8 cellular contexts compared by ENCODE assay signal in genomic region chr7:32347244-32347828, GRCh38.
DNase-seq lines count a peak whose midpoint lies in the region; ATAC-seq and TF ChIP-seq lines count a peak whose summit lies in the region.

No MANE protein-coding gene starts in this region.

- no peak overlapping the region for H3K27ac Mint-ChIP-seq in activated CD4-positive, alpha-beta T cell treated with anti-CD3 and anti-CD28 coated beads for 36 hours
- H3K27ac Mint-ChIP-seq in T-helper 17 cell, result no peak overlapping the region

- no peaks in the 10 kb centered on the region for H3K27me3 ChIP-seq in liver (ENCODE audit: control insufficient read depth in 4 of 4, insufficient read depth in 4 of 4, low read length in 3 of 4)

- DNase-seq in activated CD4-positive, alpha-beta T cell treated with anti-CD3 and anti-CD28 coated beads for 36 hours, result peak; percentile 64
- no peak for DNase-seq in activated CD4-positive, alpha-beta T cell treated with anti-CD3 and anti-CD28 coated beads, Interleukin-2, amount 50 U/mL, for 4 hours
- peak; percentile 6 for DNase-seq in activated CD4-positive, alpha-beta T cell treated with anti-CD3 and anti-CD28 coated beads, Interleukin-2, amount 50 U/mL, for 1 hour
- DNase-seq in COR-L47 (lab: John Stamatoyannopoulos, UW), result no peak
- no peak for DNase-seq in T-helper 17 cell
- no peak for DNase-seq in NCI-H2107 treated with DMSO at 0.1 percent for 48 hours (lab: John Stamatoyannopoulos, UW; ENCODE audit: unreplicated experiment)

- H3K36me3 ChIP-seq in liver (ENCODE audit: control insufficient read depth in 4 of 4, insufficient read depth in 3 of 4, low read depth in 1 of 4, low read length in 3 of 4), result no peaks in the 10 kb centered on the region

- no peak overlapping the region for H3K4me3 ChIP-seq in liver (ENCODE audit: low read depth in 1 of 3, low read length in 3 of 3)

- no peak for ATAC-seq in activated CD4-positive, alpha-beta T cell treated with anti-CD3 and anti-CD28 coated beads for 36 hours
- ATAC-seq in HG03378 (IDR thresholded peaks at IDR 0.05; ENCODE audit: unreplicated experiment) (peak; percentile 53), T-helper 17 cell (no peak)

- no peak overlapping the region for H3K27ac ChIP-seq in liver (ENCODE audit: low read depth in 1 of 2, low read length in 2 of 2)

- no peaks in the 10 kb centered on the region for H3K4me1 Mint-ChIP-seq in activated CD4-positive, alpha-beta T cell treated with anti-CD3 and anti-CD28 coated beads for 36 hours
- H3K4me1 Mint-ChIP-seq in T-helper 17 cell, result no peaks in the 10 kb centered on the region

- intact Hi-C loops in activated CD4-positive, alpha-beta T cell treated with anti-CD3 and anti-CD28 coated beads for 36 hours (cut with DNase I, micrococcal nuclease), result loop anchor here (2.0 to 5.0 kb wide), 3 partner anchors 137 to 605 kb away; no protein-coding TSS in a partner anchor

- no peaks in the 10 kb centered on the region for H3K36me3 Mint-ChIP-seq in activated CD4-positive, alpha-beta T cell treated with anti-CD3 and anti-CD28 coated beads for 36 hours (ENCODE audit: low read depth)
- no peaks in the 10 kb centered on the region for H3K36me3 Mint-ChIP-seq in T-helper 17 cell (ENCODE audit: low read depth)

- peak; percentile 39 to 50 for TF ChIP-seq RAD21 in liver (IDR thresholded peaks at IDR 0.05)

- no peaks in the 10 kb centered on the region for H3K4me1 ChIP-seq in liver (ENCODE audit: control insufficient read depth in 4 of 4, insufficient read depth in 4 of 4, low read length in 3 of 4)

- WGBS in liver, result 87% methylated on average over 2 of the region's 2 CpGs

- POLR2A ChIA-PET in activated CD4-positive, alpha-beta T cell treated with anti-CD3 and anti-CD28 coated beads for 36 hours (lab: Charles Lee), result no interaction called here

- no peak overlapping the region for H3K4me3 Mint-ChIP-seq in activated CD4-positive, alpha-beta T cell treated with anti-CD3 and anti-CD28 coated beads for 36 hours
- no peak overlapping the region for H3K4me3 Mint-ChIP-seq in T-helper 17 cell

- CTCF ChIA-PET in activated CD4-positive, alpha-beta T cell treated with anti-CD3 and anti-CD28 coated beads for 36 hours (lab: Charles Lee), result interaction anchor here (0.7 to 1.5 kb wide), 6 partner anchors 8 to 603 kb away, joined by 3 to 16 read pairs (median 4); no protein-coding TSS in a partner anchor

- H3K9me3 ChIP-seq in liver (ENCODE audit: control insufficient read depth in 4 of 4, low read length in 3 of 4), result no peaks in the 10 kb centered on the region
- H3K9me3 ChIP-seq in T-helper 17 cell (ENCODE audit: control insufficient read depth, low read length, poor library complexity, severe bottlenecking), result no peaks in the 10 kb centered on the region

- peaks cover 2% of the 10 kb centered on the region for H3K9me3 Mint-ChIP-seq in activated CD4-positive, alpha-beta T cell treated with anti-CD3 and anti-CD28 coated beads for 36 hours (ENCODE audit: low read depth)

- no peaks in the 10 kb centered on the region for H3K27me3 Mint-ChIP-seq in activated CD4-positive, alpha-beta T cell treated with anti-CD3 and anti-CD28 coated beads for 36 hours
- peaks cover 5% of the 10 kb centered on the region for H3K27me3 Mint-ChIP-seq in T-helper 17 cell

- TF ChIP-seq CTCF in liver (IDR thresholded peaks at IDR 0.05; ENCODE audit: low read depth, low read length, missing input control), result peak; percentile 50

- H3K9ac ChIP-seq in liver (ENCODE audit: low read depth in 1 of 2, low read length in 2 of 2), result no peak overlapping the region

TF ChIP-seq in liver, 16 proteins besides CTCF, POLR2A, EP300 and RAD21:
- TF ChIP-seq HNF4G (IDR thresholded peaks at IDR 0.05) (no peak), FOXA2 (IDR thresholded peaks at IDR 0.05) (no peak), MAX (IDR thresholded peaks at IDR 0.05) (no peak)

Comparison
In these comparisons a context has a peak if more than half of its experiments do, and no peak if none do; other contexts are left out.
1. DNase-seq: peak in activated CD4-positive, alpha-beta T cell treated with anti-CD3 and anti-CD28 coated beads for 36 hours (single experiment) and activated CD4-positive, alpha-beta T cell treated with anti-CD3 and anti-CD28 coated beads, Interleukin-2, amount 50 U/mL, for 1 hour (single experiment); none in activated CD4-positive, alpha-beta T cell treated with anti-CD3 and anti-CD28 coated beads, Interleukin-2, amount 50 U/mL, for 4 hours (0 of 2), COR-L47 (single experiment), T-helper 17 cell (0 of 3) and NCI-H2107 treated with DMSO at 0.1 percent for 48 hours (single experiment).